1 cellular context compared by ENCODE assay signal in the genomic region with DNA sequence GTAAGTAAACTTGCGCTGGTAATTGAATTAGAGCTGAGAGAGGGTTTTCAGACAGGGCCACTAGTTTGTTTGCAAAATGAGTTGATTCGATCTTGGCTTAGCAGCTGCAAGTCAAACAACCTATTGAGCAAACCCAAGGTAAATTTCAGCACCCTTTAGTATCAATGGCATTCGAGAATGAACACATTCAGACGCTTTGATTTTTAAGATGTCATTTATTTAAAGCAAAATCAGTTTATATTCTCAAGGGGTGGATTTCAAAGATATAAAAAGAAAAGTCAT.
TF ChIP-seq lines count a peak whose summit lies in the region.

No MANE protein-coding gene starts in this region.

TF ChIP-seq in K562, 482 proteins besides CTCF, POLR2A, EP300 and RAD21:
- TF ChIP-seq, protein P1, sequence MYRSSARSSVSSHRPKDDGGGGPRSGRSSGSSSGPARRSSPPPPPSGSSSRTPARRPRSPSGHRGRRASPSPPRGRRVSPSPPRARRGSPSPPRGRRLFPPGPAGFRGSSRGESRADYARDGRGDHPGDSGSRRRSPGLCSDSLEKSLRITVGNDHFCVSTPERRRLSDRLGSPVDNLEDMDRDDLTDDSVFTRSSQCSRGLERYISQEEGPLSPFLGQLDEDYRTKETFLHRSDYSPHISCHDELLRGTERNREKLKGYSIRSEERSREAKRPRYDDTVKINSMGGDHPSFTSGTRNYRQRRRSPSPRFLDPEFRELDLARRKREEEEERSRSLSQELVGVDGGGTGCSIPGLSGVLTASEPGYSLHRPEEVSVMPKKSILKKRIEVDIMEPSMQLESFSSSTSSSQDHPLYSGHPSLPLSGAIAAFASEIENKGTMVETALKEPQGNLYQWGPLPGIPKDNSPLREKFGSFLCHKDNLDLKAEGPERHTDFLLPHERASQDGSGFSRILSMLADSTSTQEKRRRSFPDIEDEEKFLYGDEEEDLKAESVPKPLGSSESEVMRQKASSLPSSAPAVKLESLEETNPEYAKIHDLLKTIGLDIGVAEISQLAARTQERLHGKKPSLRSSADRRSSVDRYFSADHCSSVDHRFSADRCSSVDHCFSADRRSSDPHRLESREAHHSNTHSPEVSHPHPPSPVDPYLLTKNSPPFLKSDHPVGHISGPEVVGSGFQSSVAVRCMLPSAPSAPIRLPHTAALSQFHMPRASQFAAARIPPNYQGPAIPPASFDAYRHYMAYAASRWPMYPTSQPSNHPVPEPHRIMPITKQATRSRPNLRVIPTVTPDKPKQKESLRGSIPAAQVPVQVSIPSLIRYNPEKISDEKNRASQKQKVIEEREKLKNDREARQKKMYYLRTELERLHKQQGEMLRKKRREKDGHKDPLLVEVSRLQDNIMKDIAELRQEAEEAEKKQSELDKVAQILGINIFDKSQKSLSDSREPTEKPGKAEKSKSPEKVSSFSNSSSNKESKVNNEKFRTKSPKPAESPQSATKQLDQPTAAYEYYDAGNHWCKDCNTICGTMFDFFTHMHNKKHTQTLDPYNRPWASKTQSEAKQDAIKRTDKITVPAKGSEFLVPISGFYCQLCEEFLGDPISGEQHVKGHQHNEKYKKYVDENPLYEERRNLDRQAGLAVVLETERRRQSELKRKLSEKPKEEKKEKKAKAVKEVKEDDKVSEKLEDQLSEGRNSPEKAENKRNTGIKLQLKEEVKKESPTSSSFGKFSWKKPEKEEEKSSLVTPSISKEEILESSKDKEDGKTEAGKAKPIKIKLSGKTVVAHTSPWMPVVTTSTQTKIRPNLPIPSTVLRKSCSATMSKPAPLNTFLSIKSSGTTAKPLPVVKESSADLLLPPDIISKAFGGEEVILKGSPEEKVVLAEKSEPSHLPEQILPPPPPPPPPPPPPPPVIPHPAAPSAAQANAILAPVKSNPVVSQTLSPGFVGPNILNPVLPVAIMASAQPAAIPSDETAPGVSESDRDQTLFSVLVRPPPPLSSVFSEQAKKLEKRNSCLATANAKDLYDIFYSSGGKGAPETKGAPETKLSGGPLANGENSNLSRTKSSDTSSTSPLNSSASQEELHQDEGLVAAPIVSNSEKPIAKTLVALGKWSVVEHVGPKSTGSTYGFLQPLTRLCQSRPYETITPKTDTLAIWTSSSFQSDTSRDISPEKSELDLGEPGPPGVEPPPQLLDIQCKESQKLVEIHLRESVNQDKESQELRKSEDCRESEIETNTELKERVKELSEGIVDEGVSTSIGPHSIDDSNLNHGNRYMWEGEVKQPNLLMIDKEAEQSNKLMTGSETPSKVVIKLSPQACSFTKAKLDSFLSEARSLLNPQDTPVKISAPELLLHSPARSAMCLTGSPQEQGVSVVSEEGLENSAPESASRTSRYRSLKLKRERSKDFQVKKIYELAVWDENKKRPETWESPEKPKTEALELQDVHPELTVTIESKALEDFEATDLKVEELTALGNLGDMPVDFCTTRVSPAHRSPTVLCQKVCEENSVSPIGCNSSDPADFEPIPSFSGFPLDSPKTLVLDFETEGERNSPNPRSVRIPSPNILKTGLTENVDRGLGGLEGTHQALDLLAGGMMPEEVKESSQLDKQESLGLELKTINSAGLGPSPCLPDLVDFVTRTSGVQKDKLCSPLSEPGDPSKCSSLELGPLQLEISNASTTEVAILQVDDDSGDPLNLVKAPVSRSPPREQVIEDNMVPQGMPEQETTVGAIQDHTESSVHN (IDR thresholded peaks at IDR 0.05; ENCODE audit: borderline replicate concordance in 1 of 2, low read depth in 1 of 2): peak in 1 of 2 experiments; percentile 56; a peak in 1 of 4 replicates
- TF ChIP-seq ZNF583 (CRISPR knock-in tag; IDR thresholded peaks at IDR 0.05): no peak
- TF ChIP-seq ZNF232 (CRISPR knock-in tag; IDR thresholded peaks at IDR 0.05): peak; percentile 24; the same call in 1 of the 2 replicates
